ENCODE assay signal across 17 cellular contexts in the genomic region with DNA sequence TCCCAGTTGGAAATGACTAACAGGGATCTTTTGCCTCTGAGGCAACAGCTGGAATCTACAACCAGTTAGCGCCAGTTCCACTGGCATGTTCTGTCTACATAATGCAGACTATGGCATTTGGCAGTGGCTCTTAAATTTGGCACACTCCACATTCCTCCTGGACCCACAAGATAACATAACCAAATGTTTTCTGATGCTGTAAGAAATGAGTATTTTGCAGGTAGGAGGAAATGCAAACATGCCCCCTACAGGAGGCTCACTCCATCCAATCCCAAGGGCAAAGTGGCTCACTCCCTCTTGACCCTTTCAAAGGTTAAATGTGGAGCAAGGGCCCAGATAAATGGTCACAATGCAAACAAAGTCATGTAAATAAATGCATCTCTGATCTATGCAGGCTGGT.
DNase-seq lines count a peak whose midpoint lies in the region; ATAC-seq, FAIRE-seq and TF ChIP-seq lines count a peak whose summit lies in the region.
"Had no signal": no experiment of that assay in that cellular context is flagged by ENCODE, and none has a peak within 500 bp of the region (broad histone marks: within the 10 kb centered on the region; RNA-seq: fewer than 3 reads in every experiment).

No MANE protein-coding gene starts in this region.

- 0 out of 2 replicates have a peak, but pooled peaks cover 6% of the 10 kb centered on the region for H3K4me1 Mint-ChIP-seq in WTC11

- no peak overlapping the region for H3K4me2 ChIP-seq in keratinocyte (ENCODE audit: control insufficient read depth, extremely low read depth, insufficient read depth, low read depth, low read length)

- H3K36me3 ChIP-seq in BE2C (no peaks in the 10 kb centered on the region), keratinocyte (ENCODE audit: control insufficient read depth in 2 of 2, extremely low read depth in 1 of 2, insufficient read depth in 2 of 2, low read length in 2 of 2) (no peaks in the 10 kb centered on the region), vagina (no peaks in the 10 kb centered on the region)
- H3K36me3 ChIP-seq: SJCRH30 had no signal

- H3K4me3 ChIP-seq in BE2C (ENCODE audit: low read depth, low read length) (no peak overlapping the region), GM12875 (ENCODE audit: low read depth, low read length) (no peak overlapping the region), keratinocyte (ENCODE audit: control insufficient read depth in 2 of 3, extremely low read depth in 1 of 3, insufficient read depth in 2 of 3, low read depth in 1 of 3, low read length in 3 of 3) (no peak overlapping the region), vagina (no peak overlapping the region)
- H3K4me3 ChIP-seq: SJCRH30 had no signal

- H3K9me3 ChIP-seq in BE2C (no peaks in the 10 kb centered on the region), keratinocyte (ENCODE audit: control insufficient read depth, low read depth, low read length) (no peaks in the 10 kb centered on the region), vagina (no peaks in the 10 kb centered on the region)
- H3K9me3 ChIP-seq: Caco-2, SJCRH30 had no signal

- H3K4me3 Mint-ChIP-seq in WTC11: no peak overlapping the region

- no peak overlapping the region for H2AFZ ChIP-seq in keratinocyte (ENCODE audit: control insufficient read depth, low read length)

- no peak for DNase-seq in BE2C
- DNase-seq in WTC11 (ENCODE audit: low spot score): no peak
- DNase-seq in keratinocyte (ENCODE audit: low read depth, low spot score): no peak
- no peak for DNase-seq in retina
- no peak for DNase-seq in vagina (ENCODE audit: extremely low spot score in 2 of 2)
- DNase-seq in NCI-H1105 treated with DMSO at 0.1 percent for 48 hours (lab: John Stamatoyannopoulos, UW): no peak
- no peak for DNase-seq in A172 (ENCODE audit: low spot score)
- DNase-seq: Caco-2, DMS79 treated with DMSO at 0.1 percent for 48 hours, Karpas-422, NCI-H1417, NCI-H2029, NCI-H510A, OCI-M1, RPMI8226 had no signal

- no peak for FAIRE-seq in keratinocyte (lab: Jason Lieb, UNC)

- CTCF ChIA-PET in WTC11 (lab: Charles Lee): no interaction called here

- H3K9me3 Mint-ChIP-seq in WTC11: no peaks in the 10 kb centered on the region

- intact Hi-C loops in vagina (cut with DNase I): no loop called here

- POLR2A ChIA-PET in WTC11 (lab: Charles Lee): no interaction called here

- no peaks in the 10 kb centered on the region for H3K36me3 Mint-ChIP-seq in WTC11

- no peak overlapping the region for H3K9ac ChIP-seq in keratinocyte (ENCODE audit: control insufficient read depth, extremely low read depth, insufficient read depth, low read length)

- ATAC-seq in WTC11: peak; percentile 56

- H3K4me1 ChIP-seq in BE2C (peaks cover 5% of the 10 kb centered on the region; the same call in 1 of the 2 replicates), keratinocyte (ENCODE audit: control insufficient read depth, extremely low read depth, insufficient read depth, low read length) (no peaks in the 10 kb centered on the region), vagina (no peaks in the 10 kb centered on the region)
- H3K4me1 ChIP-seq: Caco-2, SJCRH30 had no signal

- no peak overlapping the region for H3K27ac Mint-ChIP-seq in WTC11

- H3K27me3 ChIP-seq in BE2C (no peaks in the 10 kb centered on the region), keratinocyte (ENCODE audit: control insufficient read depth, extremely low read depth, insufficient read depth, low read length) (no peaks in the 10 kb centered on the region), vagina (no peaks in the 10 kb centered on the region)
- H3K27me3 ChIP-seq: SJCRH30 had no signal

- no peaks in the 10 kb centered on the region for H3K79me2 ChIP-seq in keratinocyte (ENCODE audit: control insufficient read depth, insufficient read depth, low read length)

- no peaks in the 10 kb centered on the region for H3K27me3 Mint-ChIP-seq in WTC11 (ENCODE audit: low read depth)

- H3K9me1 ChIP-seq in keratinocyte (ENCODE audit: control insufficient read depth, extremely low read depth, insufficient read depth, low read length): no peaks in the 10 kb centered on the region

- no peak for TF ChIP-seq POLR2A in vagina (IDR thresholded peaks at IDR 0.05)

- dilution Hi-C loops in keratinocyte (cut with MboI; ENCODE audit: extremely low pct_ligation_motif_present, low sequenced_read_pairs): no loop called here

- H4K20me1 ChIP-seq in keratinocyte (ENCODE audit: control insufficient read depth, extremely low read depth, insufficient read depth, low read length): no peaks in the 10 kb centered on the region

- TF ChIP-seq CTCF in BE2C (IDR thresholded peaks at IDR 0.05; ENCODE audit: low read depth, low read length): peak; percentile 25; the same call in 1 of the 2 replicates
- TF ChIP-seq CTCF in GM12875 (IDR thresholded peaks at IDR 0.05; ENCODE audit: borderline replicate concordance, insufficient read depth, low read depth, low read length): 0 out of 2 replicates have a peak, but pooled peaks have one; percentile 0
- TF ChIP-seq CTCF in WTC11 (IDR thresholded peaks at IDR 0.05): no peak
- peak in 2 of 3 experiments; percentile 11 to 12 for TF ChIP-seq CTCF in keratinocyte (optimal IDR thresholded peaks at IDR 0.05 in 1 of 3, IDR thresholded peaks at IDR 0.05 in 1 of 3, conservative IDR thresholded peaks at IDR 0.05 in 1 of 3; ENCODE audit: extremely low read depth in 1 of 3, insufficient read depth in 2 of 3, low read length in 3 of 3)
- no peak for TF ChIP-seq CTCF in vagina (IDR thresholded peaks at IDR 0.05)

- H3K27ac ChIP-seq in keratinocyte (ENCODE audit: control insufficient read depth, insufficient read depth, low read length) (no peak overlapping the region), vagina (no peak overlapping the region)
- H3K27ac ChIP-seq: SJCRH30 had no signal

TF ChIP-seq in WTC11, 78 proteins besides CTCF, POLR2A, EP300 and RAD21 (continues in another document):
- TF ChIP-seq, protein P1, sequence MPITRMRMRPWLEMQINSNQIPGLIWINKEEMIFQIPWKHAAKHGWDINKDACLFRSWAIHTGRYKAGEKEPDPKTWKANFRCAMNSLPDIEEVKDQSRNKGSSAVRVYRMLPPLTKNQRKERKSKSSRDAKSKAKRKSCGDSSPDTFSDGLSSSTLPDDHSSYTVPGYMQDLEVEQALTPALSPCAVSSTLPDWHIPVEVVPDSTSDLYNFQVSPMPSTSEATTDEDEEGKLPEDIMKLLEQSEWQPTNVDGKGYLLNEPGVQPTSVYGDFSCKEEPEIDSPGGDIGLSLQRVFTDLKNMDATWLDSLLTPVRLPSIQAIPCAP (CRISPR knock-in tag; IDR thresholded peaks at IDR 0.05): no peak
- TF ChIP-seq, protein P2, sequence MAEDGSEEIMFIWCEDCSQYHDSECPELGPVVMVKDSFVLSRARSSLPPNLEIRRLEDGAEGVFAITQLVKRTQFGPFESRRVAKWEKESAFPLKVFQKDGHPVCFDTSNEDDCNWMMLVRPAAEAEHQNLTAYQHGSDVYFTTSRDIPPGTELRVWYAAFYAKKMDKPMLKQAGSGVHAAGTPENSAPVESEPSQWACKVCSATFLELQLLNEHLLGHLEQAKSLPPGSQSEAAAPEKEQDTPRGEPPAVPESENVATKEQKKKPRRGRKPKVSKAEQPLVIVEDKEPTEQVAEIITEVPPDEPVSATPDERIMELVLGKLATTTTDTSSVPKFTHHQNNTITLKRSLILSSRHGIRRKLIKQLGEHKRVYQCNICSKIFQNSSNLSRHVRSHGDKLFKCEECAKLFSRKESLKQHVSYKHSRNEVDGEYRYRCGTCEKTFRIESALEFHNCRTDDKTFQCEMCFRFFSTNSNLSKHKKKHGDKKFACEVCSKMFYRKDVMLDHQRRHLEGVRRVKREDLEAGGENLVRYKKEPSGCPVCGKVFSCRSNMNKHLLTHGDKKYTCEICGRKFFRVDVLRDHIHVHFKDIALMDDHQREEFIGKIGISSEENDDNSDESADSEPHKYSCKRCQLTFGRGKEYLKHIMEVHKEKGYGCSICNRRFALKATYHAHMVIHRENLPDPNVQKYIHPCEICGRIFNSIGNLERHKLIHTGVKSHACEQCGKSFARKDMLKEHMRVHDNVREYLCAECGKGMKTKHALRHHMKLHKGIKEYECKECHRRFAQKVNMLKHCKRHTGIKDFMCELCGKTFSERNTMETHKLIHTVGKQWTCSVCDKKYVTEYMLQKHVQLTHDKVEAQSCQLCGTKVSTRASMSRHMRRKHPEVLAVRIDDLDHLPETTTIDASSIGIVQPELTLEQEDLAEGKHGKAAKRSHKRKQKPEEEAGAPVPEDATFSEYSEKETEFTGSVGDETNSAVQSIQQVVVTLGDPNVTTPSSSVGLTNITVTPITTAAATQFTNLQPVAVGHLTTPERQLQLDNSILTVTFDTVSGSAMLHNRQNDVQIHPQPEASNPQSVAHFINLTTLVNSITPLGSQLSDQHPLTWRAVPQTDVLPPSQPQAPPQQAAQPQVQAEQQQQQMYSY (CRISPR knock-in tag; IDR thresholded peaks at IDR 0.05): no peak
- TF ChIP-seq, protein P3, sequence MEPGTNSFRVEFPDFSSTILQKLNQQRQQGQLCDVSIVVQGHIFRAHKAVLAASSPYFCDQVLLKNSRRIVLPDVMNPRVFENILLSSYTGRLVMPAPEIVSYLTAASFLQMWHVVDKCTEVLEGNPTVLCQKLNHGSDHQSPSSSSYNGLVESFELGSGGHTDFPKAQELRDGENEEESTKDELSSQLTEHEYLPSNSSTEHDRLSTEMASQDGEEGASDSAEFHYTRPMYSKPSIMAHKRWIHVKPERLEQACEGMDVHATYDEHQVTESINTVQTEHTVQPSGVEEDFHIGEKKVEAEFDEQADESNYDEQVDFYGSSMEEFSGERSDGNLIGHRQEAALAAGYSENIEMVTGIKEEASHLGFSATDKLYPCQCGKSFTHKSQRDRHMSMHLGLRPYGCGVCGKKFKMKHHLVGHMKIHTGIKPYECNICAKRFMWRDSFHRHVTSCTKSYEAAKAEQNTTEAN (CRISPR knock-in tag; IDR thresholded peaks at IDR 0.05): no peak

Comparison
In these comparisons a context has a peak if more than half of its experiments do, and no peak if none do; other contexts are left out.
1. CTCF ChIP-seq: peak in BE2C (single experiment), GM12875 (single experiment) and keratinocyte (2 of 3); none in WTC11 (single experiment) and vagina (0 of 3).